24 cellular contexts compared by ENCODE assay signal in the genomic region with DNA sequence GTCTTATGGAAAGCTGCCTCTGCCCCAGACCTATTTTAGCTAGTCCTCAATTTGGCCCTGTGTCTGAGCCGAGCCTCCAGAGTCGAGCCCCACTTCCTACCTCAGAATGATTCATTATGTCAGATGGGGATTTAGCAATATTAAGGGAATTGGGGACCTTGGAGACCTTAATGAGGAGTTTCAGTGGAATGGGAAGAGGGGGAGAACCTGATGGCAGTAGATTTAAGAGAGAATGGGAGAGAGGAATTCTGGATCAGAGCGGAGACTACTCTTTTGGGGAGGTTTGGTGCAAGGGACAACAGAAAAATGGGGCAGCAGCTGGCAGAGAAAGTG.
DNase-seq lines count a peak whose midpoint lies in the region; ATAC-seq, FAIRE-seq and TF ChIP-seq lines count a peak whose summit lies in the region.
"Had no signal": no experiment of that assay in that cellular context is flagged by ENCODE, and none has a peak within 500 bp of the region (broad histone marks: within the 10 kb centered on the region; RNA-seq: fewer than 3 reads in every experiment).

No MANE protein-coding gene starts in this region.

- ATAC-seq in K562 (no peak; the same call in 2 of the 3 replicates), memory B cell (ENCODE audit: low read depth) (no peak), mucosa of descending colon (no peak), GM19397 (IDR thresholded peaks at IDR 0.05; ENCODE audit: unreplicated experiment) (no peak)

- in situ Hi-C loops in K562 (cut with MboI): no loop called here

- H3K4me1 ChIP-seq in HEK293 (ENCODE audit: control insufficient read depth, insufficient read depth, low read length) (peaks cover 10% of the 10 kb centered on the region; the same call in 1 of the 2 replicates), K562 (replicated peaks in 1 of 2; ENCODE audit: control insufficient read depth in 2 of 2, insufficient read depth in 2 of 2, low read length in 2 of 2) (peaks cover 0 to 30% of the 10 kb centered on the region in 2 experiments), esophagus muscularis mucosa (no peaks in the 10 kb centered on the region), mucosa of descending colon (ENCODE audit: low read depth) (no peaks in the 10 kb centered on the region)

- no peak overlapping the region for H3K27ac ChIP-seq in HEK293 (ENCODE audit: extremely low read depth, low read depth, low read length)
- peak overlapping the region; percentile 76 for H3K27ac ChIP-seq in K562 (ENCODE audit: extremely low read depth, low read depth, low read length)
- H3K27ac ChIP-seq in esophagus muscularis mucosa (replicated peaks in 1 of 4): no peak overlapping the region
- H3K27ac ChIP-seq: BLaER1 had no signal

- H3K36me3 Mint-ChIP-seq in memory B cell: peaks cover 31% of the 10 kb centered on the region
- H3K36me3 Mint-ChIP-seq: CD4-positive, CD25-positive, alpha-beta regulatory T cell had no signal

- H3K79me2 ChIP-seq in K562 (ENCODE audit: control insufficient read depth, insufficient read depth, low read length): no peaks in the 10 kb centered on the region

- POLR2A ChIA-PET in HEK293 (lab: Yijun Ruan, JAX) (interaction anchor here (1.8 kb wide), 2 partner anchors 20 to 64 kb away, joined by 9 to 10 read pairs; partner anchors contain the start of gene EFHC1), K562 (lab: Yijun Ruan, JAX) (interaction anchor here (0.6 to 1.3 kb wide), 6 partner anchors 10 to 549 kb away, joined by 3 to 6 read pairs (median 3); no protein-coding TSS in a partner anchor)

- peak overlapping the region; percentile 84 for H2AFZ ChIP-seq in K562 (ENCODE audit: low read depth, low read length)

- H3K9me3 ChIP-seq in HEK293 (ENCODE audit: control insufficient read depth, insufficient read depth, low read depth, low read length) (no peaks in the 10 kb centered on the region), K562 (replicated peaks; ENCODE audit: control insufficient read depth, insufficient read depth, low read depth, low read length) (no peaks in the 10 kb centered on the region), esophagus muscularis mucosa (no peaks in the 10 kb centered on the region), mucosa of descending colon (no peaks in the 10 kb centered on the region)
- H3K9me3 ChIP-seq: BE2C had no signal

- H3K9me1 ChIP-seq in K562 (ENCODE audit: control insufficient read depth, insufficient read depth, low read length): no peaks in the 10 kb centered on the region

- H3K4me3 ChIP-seq in HEK293 (ENCODE audit: low read depth, low read length) (no peak overlapping the region), K562 (no peak overlapping the region), esophagus muscularis mucosa (no peak overlapping the region), mucosa of descending colon (no peak overlapping the region)
- H3K4me3 ChIP-seq: BLaER1 had no signal

- H3K4me1 Mint-ChIP-seq in memory B cell: peaks cover 12% of the 10 kb centered on the region
- H3K4me1 Mint-ChIP-seq: CD4-positive, alpha-beta memory T cell; CD4-positive, CD25-positive, alpha-beta regulatory T cell; CD8-positive, alpha-beta memory T cell had no signal

- TF ChIP-seq POLR2A in K562 (conservative IDR thresholded peaks at IDR 0.05): no peak
- TF ChIP-seq POLR2A in esophagus muscularis mucosa (IDR thresholded peaks at IDR 0.05; ENCODE audit: low read depth): no peak

- no peaks in the 10 kb centered on the region for H3K27me3 Mint-ChIP-seq in memory B cell
- H3K27me3 Mint-ChIP-seq: CD4-positive, alpha-beta memory T cell; CD4-positive, CD25-positive, alpha-beta regulatory T cell had no signal

- DNase-seq in K562 (ENCODE audit: extremely low read depth in 1 of 4, low spot score in 3 of 4) (no peak), esophagus muscularis mucosa (ENCODE audit: extremely low spot score) (peak; percentile 50), memory B cell (ENCODE audit: low spot score in 2 of 2) (no peak), head of caudate nucleus (no peak), HCEC 1CT (no peak), mucosa of descending colon (no peak)
- DNase-seq: 8988T; ACHN; BE2C; C1 segment of cervical spinal cord; Calu3; CD4-positive, alpha-beta memory T cell; CD4-positive, CD25-positive, alpha-beta regulatory T cell; CD8-positive, alpha-beta memory T cell; COR-L47; DMS79 treated with DMSO at 0.1 percent for 48 hours had no signal

- H3K27me3 ChIP-seq in K562 (ENCODE audit: control insufficient read depth in 2 of 2, insufficient read depth in 2 of 2, low read length in 2 of 2) (no peaks in the 10 kb centered on the region), esophagus muscularis mucosa (no peaks in the 10 kb centered on the region)
- H3K27me3 ChIP-seq: BE2C, BLaER1 had no signal

- peak overlapping the region; percentile 82 for H3K4me2 ChIP-seq in K562 (ENCODE audit: insufficient read depth, low read length)
- H3K4me2 ChIP-seq: BLaER1 had no signal

- peak overlapping the region; percentile 8 for H3K27ac Mint-ChIP-seq in memory B cell
- H3K27ac Mint-ChIP-seq: CD14-positive monocyte; CD4-positive, alpha-beta memory T cell; CD4-positive, CD25-positive, alpha-beta regulatory T cell had no signal

- FAIRE-seq in K562 (lab: Jason Lieb, UNC): no peak
- FAIRE-seq: A204.1, D721Med, G401.6, GM19239 had no signal

- TF ChIP-seq CTCF in HEK293 (tag by site-specific recombination; IDR thresholded peaks at IDR 0.05): no peak
- no peak for TF ChIP-seq CTCF in K562 (IDR thresholded peaks at IDR 0.05 in 2 of 3, conservative IDR thresholded peaks at IDR 0.05 in 1 of 3; ENCODE audit: insufficient read depth in 2 of 3, low read depth in 1 of 3, low read length in 3 of 3)
- no peak for TF ChIP-seq CTCF in esophagus muscularis mucosa (IDR thresholded peaks at IDR 0.05)
- TF ChIP-seq CTCF in mucosa of descending colon (IDR thresholded peaks at IDR 0.05): no peak

- H3K4me3 Mint-ChIP-seq in memory B cell: no peak overlapping the region
- H3K4me3 Mint-ChIP-seq: CD14-positive monocyte; CD4-positive, alpha-beta memory T cell; CD4-positive, CD25-positive, alpha-beta regulatory T cell; CD8-positive, alpha-beta memory T cell had no signal

- no peaks in the 10 kb centered on the region for H4K20me1 ChIP-seq in K562 (replicated peaks; ENCODE audit: control insufficient read depth, insufficient read depth, low read length)
- H4K20me1 ChIP-seq: BLaER1 had no signal

- TF ChIP-seq RAD21 in K562 (CRISPR knock-in tag; conservative IDR thresholded peaks at IDR 0.05 in 1 of 2, IDR thresholded peaks at IDR 0.05 in 1 of 2): no peak

- no TSS peak for BruUV-seq in K562 (replicated peaks; lab: Mats Ljungman, UMichigan)

- no peak for TF ChIP-seq EP300 in K562 (IDR thresholded peaks at IDR 0.05; ENCODE audit: low read length)
- no peak for TF ChIP-seq EP300 in esophagus muscularis mucosa (IDR thresholded peaks at IDR 0.05)

- H3K36me3 ChIP-seq in HEK293 (ENCODE audit: control insufficient read depth in 2 of 2, insufficient read depth in 1 of 2, low read length in 2 of 2) (no peaks in the 10 kb centered on the region), K562 (ENCODE audit: control insufficient read depth, insufficient read depth, low read length) (no peaks in the 10 kb centered on the region), esophagus muscularis mucosa (peaks cover 0 to 20% (median 0%) of the 10 kb centered on the region in 4 donors), mucosa of descending colon (ENCODE audit: low read depth) (no peaks in the 10 kb centered on the region)
- H3K36me3 ChIP-seq: BE2C had no signal

- CTCF ChIA-PET in HEK293 (lab: Yijun Ruan, JAX): interaction anchor here (0.7 to 1.3 kb wide), 2 partner anchors 32 to 62 kb away, joined by 3 read pairs; no protein-coding TSS in a partner anchor
- CTCF ChIA-PET in K562 (lab: Yijun Ruan, JAX; ENCODE audit: low intra/inter-chr PET ratio): no interaction called here

- H3K9ac ChIP-seq in K562 (ENCODE audit: insufficient read depth in 1 of 2, low read depth in 2 of 2, low read length in 2 of 2): peak overlapping the region; percentile 56 to 61; a peak in 3 of 4 replicates
- H3K9ac ChIP-seq: BLaER1 had no signal

- intact Hi-C loops in K562 (cut with micrococcal nuclease): loop anchor here (5.0 kb wide), 1 partner anchor 61 kb away; the partner anchor contains the start of gene EFHC1
- intact Hi-C loops in esophagus muscularis mucosa (cut with DNase I): no loop called here
- intact Hi-C loops in head of caudate nucleus (cut with DNase I): no loop called here
- intact Hi-C loops in mucosa of descending colon (cut with DNase I, micrococcal nuclease): no loop called here

- no peaks in the 10 kb centered on the region for H3K9me3 Mint-ChIP-seq in memory B cell
- H3K9me3 Mint-ChIP-seq: CD4-positive, alpha-beta memory T cell had no signal

- 13% methylated on average over 3 of the region's 3 CpGs for WGBS in K562 (ENCODE audit: insufficient coverage, low coverage, missing lambda C conversion rate)
- 94% methylated on average over 3 of the region's 3 CpGs for WGBS in esophagus muscularis mucosa

TF ChIP-seq in HEK293, 187 proteins besides CTCF, POLR2A, EP300 and RAD21:
- TF ChIP-seq ZNF747 (tag by site-specific recombination; IDR thresholded peaks at IDR 0.05) (no peak), PRDM1 (tag by site-specific recombination; IDR thresholded peaks at IDR 0.05) (peak; percentile 35; the same call in 1 of the 2 replicates), MZF1 (tag by site-specific recombination; IDR thresholded peaks at IDR 0.05; ENCODE audit: borderline replicate concordance) (0 out of 2 replicates have a peak, but pooled peaks have one; percentile 20), KLF9 (tag by site-specific recombination; IDR thresholded peaks at IDR 0.05; ENCODE audit: low read depth) (no peak)

TF ChIP-seq in K562, 482 proteins besides CTCF, POLR2A, EP300 and RAD21 (continues in another document):
- TF ChIP-seq HDAC1 (IDR thresholded peaks at IDR 0.05) (peak in 1 of 2 experiments; percentile 63; a peak in 1 of 4 replicates), RFX1 (IDR thresholded peaks at IDR 0.05) (no peak), MBD2 (IDR thresholded peaks at IDR 0.05; ENCODE audit: borderline replicate concordance, low read depth) (0 out of 2 replicates have a peak, but pooled peaks have one; percentile 22), LCOR (CRISPR knock-in tag; IDR thresholded peaks at IDR 0.05) (0 out of 2 replicates have a peak, but pooled peaks have one; percentile 3), NFATC3 (IDR thresholded peaks at IDR 0.05) (no peak), NFRKB (IDR thresholded peaks at IDR 0.05; ENCODE audit: low read depth) (0 out of 2 replicates have a peak, but pooled peaks have one; percentile 53), ARID1B (IDR thresholded peaks at IDR 0.05) (no peak), NRF1 (conservative IDR thresholded peaks at IDR 0.05 in 1 of 2, IDR thresholded peaks at IDR 0.05 in 1 of 2) (peak in 1 of 2 experiments; percentile 2; a peak in 3 of 4 replicates), ZNF586 (CRISPR knock-in tag; conservative IDR thresholded peaks at IDR 0.05) (no peak), NR2C2 (CRISPR knock-in tag; IDR thresholded peaks at IDR 0.05) (no peak), NR2C2 (tag; IDR thresholded peaks at IDR 0.05) (0 out of 2 replicates have a peak, but pooled peaks have one; percentile 14), L3MBTL2 (IDR thresholded peaks at IDR 0.05) (0 out of 2 replicates have a peak, but pooled peaks have one; percentile 10), ZNF766 (CRISPR knock-in tag; conservative IDR thresholded peaks at IDR 0.05) (0 out of 2 replicates have a peak, but pooled peaks have one; percentile 10), MEIS2 (IDR thresholded peaks at IDR 0.05; ENCODE audit: partially characterized antibody) (peak; percentile 18)
